Comparison of ENCODE assay signal across 8 cellular contexts in the genomic region with DNA sequence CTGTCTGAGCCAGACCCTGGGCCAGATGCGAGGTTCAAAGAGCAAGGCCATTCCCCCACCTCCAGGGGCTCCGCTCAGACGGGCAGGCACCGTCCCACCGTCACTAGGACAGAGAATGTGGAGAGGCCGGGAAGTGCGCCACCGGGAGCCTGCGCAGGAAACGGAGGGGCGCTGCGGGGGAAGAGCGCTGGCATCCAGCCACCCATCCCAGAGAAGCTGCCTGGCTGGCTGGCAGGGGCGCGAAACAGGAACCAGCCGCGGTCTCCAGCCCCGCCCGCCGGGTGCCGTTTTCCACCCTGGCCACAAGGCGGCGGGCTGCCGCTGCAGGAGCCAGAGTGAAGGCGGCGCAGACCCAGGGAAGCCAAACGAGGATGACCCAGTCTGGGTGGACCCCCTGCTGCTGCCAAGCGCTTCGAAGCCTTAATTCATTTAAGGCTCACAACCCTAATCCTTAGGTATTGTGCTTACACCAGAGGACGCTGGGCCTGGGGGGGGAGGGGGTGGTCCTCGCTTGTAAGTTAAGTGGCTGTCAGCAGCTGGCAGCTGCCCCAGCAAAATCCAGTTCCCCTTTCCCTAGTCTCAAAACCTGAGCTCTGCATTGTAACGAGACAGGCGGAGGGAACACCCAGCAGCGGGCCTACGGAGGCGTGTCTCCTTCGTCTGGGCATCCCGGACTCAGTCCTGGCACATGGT.
DNase-seq lines count a peak whose midpoint lies in the region; ATAC-seq and TF ChIP-seq lines count a peak whose summit lies in the region.
"Not testable (repeated sequence)": the region's sequence is repeated elsewhere in the genome, so short reads cannot be mapped to it uniquely, and the experiment has no call there.

No MANE protein-coding gene starts in this region.

- H3K4me3 ChIP-seq in OCI-LY7 (ENCODE audit: low read depth, low read length, poor library complexity, severe bottlenecking), result peak overlapping the region; percentile 46
- not testable (repeated sequence) for H3K4me3 ChIP-seq in endodermal cell (ENCODE audit: low read length)

- not testable (repeated sequence) for H3K9me3 Mint-ChIP-seq in endodermal cell

- not testable (repeated sequence) for H3K9me2 ChIP-seq in OCI-LY7 (ENCODE audit: insufficient read depth, low read length)

- H3K27ac ChIP-seq in OCI-LY7 (ENCODE audit: low read depth, low read length, poor library complexity, severe bottlenecking), result peak overlapping the region; percentile 76
- not testable (repeated sequence) for H3K27ac ChIP-seq in endodermal cell (ENCODE audit: low read depth, low read length)

- peak overlapping the region; percentile 23 for H3K4me3 Mint-ChIP-seq in endodermal cell

- H3K4me1 ChIP-seq in OCI-LY7 (ENCODE audit: insufficient read depth, low read length, poor library complexity, severe bottlenecking), result peaks cover 65% of the 10 kb centered on the region
- not testable (repeated sequence) for H3K4me1 ChIP-seq in endodermal cell (ENCODE audit: control insufficient read depth, insufficient read depth, low read length)

- POLR2A ChIA-PET in OCI-LY7 (lab: Charles Lee), result interaction anchor here (0.7 kb wide), 1 partner anchor 423 kb away, joined by 4 read pairs; no protein-coding TSS in a partner anchor

- not testable (repeated sequence) for H3K79me2 ChIP-seq in OCI-LY7 (ENCODE audit: insufficient read depth, low read depth, low read length)

- H3K36me3 ChIP-seq in OCI-LY7 (ENCODE audit: insufficient read depth, low read length); endodermal cell (ENCODE audit: control insufficient read depth, insufficient read depth, low read length): not testable (repeated sequence)

- not testable (repeated sequence) for H3K9me3 ChIP-seq in OCI-LY7 (ENCODE audit: low read length); endodermal cell (ENCODE audit: control insufficient read depth, low read length)

- H3K27me3 ChIP-seq in endodermal cell (ENCODE audit: control insufficient read depth, insufficient read depth, low read length, poor library complexity, severe bottlenecking), result peaks cover 67% of the 10 kb centered on the region

- WGBS in endodermal cell (ENCODE audit: insufficient coverage in 1 of 2, insufficient read length in 1 of 2), 2 experiments, result 5 to 20% methylated on average over 11 to 37 of the region's 38 CpGs

- intact Hi-C loops in OCI-LY7 (cut with micrococcal nuclease; ENCODE audit: unreplicated experiment), result loop anchor here (2.0 to 10.0 kb wide), 4 partner anchors 72 to 418 kb away; a partner anchor contains a TSS

- H3K27me3 Mint-ChIP-seq in endodermal cell (ENCODE audit: insufficient read depth), result peaks cover 68% of the 10 kb centered on the region

- in situ Hi-C loops in KBM-7 (cut with MboI; ENCODE audit: low pct_unique_long_range_greater_than_20kb, low sequenced_read_pairs), result not testable (repeated sequence)

- H3K4me2 ChIP-seq in OCI-LY7 (ENCODE audit: low read length), result peak overlapping the region; percentile 79

- BruUV-seq in OCI-LY7 (replicated peaks; lab: Mats Ljungman, UMichigan), result not testable (repeated sequence)

- CTCF ChIA-PET in OCI-LY7 (lab: Charles Lee; ENCODE audit: unreplicated experiment), result not testable (repeated sequence)

- peaks cover 18% of the 10 kb centered on the region for H3K4me1 Mint-ChIP-seq in endodermal cell

- peak overlapping the region; percentile 44; the same call in 1 of the 2 replicates for H2AFZ ChIP-seq in OCI-LY7 (ENCODE audit: low read length)

- TF ChIP-seq CTCF in OCI-LY7 (conservative IDR thresholded peaks at IDR 0.05; ENCODE audit: low read length) (peak; percentile 90), endodermal cell (conservative IDR thresholded peaks at IDR 0.05) (peak; percentile 95)

- DNase-seq in CMK (ENCODE audit: low read depth) (peak; percentile 57), KBM-7 (peak; percentile 96), OCI-LY7 (ENCODE audit: low spot score) (peak; percentile 84), activated T-cell treated with anti-CD3 and anti-CD28 coated beads for 24 hours (ENCODE audit: low read depth) (peak; percentile 66), endodermal cell (peak; percentile 99), mesenteric fat pad (ENCODE audit: low spot score) (peak; percentile 94)
- DNase-seq in stimulated activated CD4-positive, alpha-beta T cell treated with anti-CD3 and anti-CD28 coated beads, TNF-alpha, amount 100 ng/mL, for 24 hours (ENCODE audit: low read depth in 3 of 3), result peak; percentile 38 to 68 (median 59)

- peak; percentile 60 for ATAC-seq in GM21515 (IDR thresholded peaks at IDR 0.05; ENCODE audit: unreplicated experiment)

- H3K36me3 Mint-ChIP-seq in endodermal cell (ENCODE audit: low read depth), result not testable (repeated sequence)

- not testable (repeated sequence) for H3K9ac ChIP-seq in endodermal cell (ENCODE audit: extremely low read depth, low read length, poor library complexity, severe bottlenecking)

- not testable (repeated sequence) for H4K20me1 ChIP-seq in OCI-LY7 (ENCODE audit: insufficient read depth, low read length)

- H3K27ac Mint-ChIP-seq in endodermal cell, result not testable (repeated sequence)
